In genomic region chr13:113969311-113969972, GRCh38 we compare ENCODE assay signal across 25 cellular contexts. TPM values are rescaled to one million over a fixed set of nuclear protein-coding genes. Genes with fewer than 3 reads are reported as not detected.
DNase-seq lines count a peak whose midpoint lies in the region; ATAC-seq and TF ChIP-seq lines count a peak whose summit lies in the region.
"Had no signal": no experiment of that assay in that cellular context is flagged by ENCODE, and none has a peak within 500 bp of the region (broad histone marks: within the 10 kb centered on the region; RNA-seq: fewer than 3 reads in every experiment).

No MANE protein-coding gene starts in this region.

- H3K27me3 ChIP-seq in right atrium auricular region, result no peaks in the 10 kb centered on the region
- no peaks in the 10 kb centered on the region for H3K27me3 ChIP-seq in aorta (ENCODE audit: control insufficient read depth in 1 of 2, insufficient read depth in 2 of 2, low read length in 1 of 2)
- H3K27me3 ChIP-seq: ovary, SJCRH30 had no signal

- no peak for TF ChIP-seq CTCF in right atrium auricular region (IDR thresholded peaks at IDR 0.05)

- TF ChIP-seq POLR2A in erythroblast (IDR thresholded peaks at IDR 0.05; ENCODE audit: low read length), result no peak

- peak; percentile 38 for DNase-seq in Right ventricle myocardium superior
- no peak for DNase-seq in right atrium auricular region (ENCODE audit: low spot score)
- DNase-seq in left ventricle myocardium superior, result peak; percentile 30
- peak; percentile 79 for DNase-seq in posterior vena cava (ENCODE audit: low spot score)
- DNase-seq in aorta, result peak; percentile 33 to 70
- DNase-seq in NOMO-1 treated with DMSO at 0.1 percent for 48 hours (lab: John Stamatoyannopoulos, UW; ENCODE audit: unreplicated experiment), result no peak
- no peak for DNase-seq in erythroblast (lab: John Stamatoyannopoulos, UW)
- no peak for DNase-seq in mesenteric fat pad (ENCODE audit: low spot score)
- DNase-seq: activated CD4-positive, alpha-beta T cell treated with anti-CD3 and anti-CD28 coated beads for 36 hours; activated CD8-positive, alpha-beta memory T cell treated with anti-CD3 and anti-CD28 coated beads for 24 hours; activated T-cell treated with anti-CD3 and anti-CD28 coated beads, Interleukin-2, amount 50 U/mL, for 24 hours; amniotic stem cell; Caco-2; central memory CD4-positive, alpha-beta T cell; DND-41; Karpas-422; NCI-H1048; NCI-H187 treated with DMSO at 0.1 percent for 48 hours; NCI-H226; OCI-M1; SJCRH30; stimulated activated CD4-positive, alpha-beta T cell treated with anti-CD3 and anti-CD28 coated beads, Interleukin-2, amount 100 ng/mL, for 24 hours had no signal

- ATAC-seq in Right ventricle myocardium superior (ENCODE audit: poor library complexity) (no peak), left ventricle myocardium superior (no peak), aorta (ENCODE audit: low FRiP score) (no peak)
- ATAC-seq: activated CD4-positive, alpha-beta T cell treated with anti-CD3 and anti-CD28 coated beads for 36 hours; HCT116 had no signal

- no peak overlapping the region for H3K4me3 ChIP-seq in right atrium auricular region
- no peak overlapping the region for H3K4me3 ChIP-seq in aorta (ENCODE audit: low read length in 2 of 2)
- H3K4me3 ChIP-seq: lung, ovary, SJCRH30 had no signal

- H3K27ac ChIP-seq in right atrium auricular region, result no peak overlapping the region
- H3K27ac ChIP-seq in aorta (ENCODE audit: low read depth in 1 of 2, low read length in 2 of 2), result no peak overlapping the region
- H3K27ac ChIP-seq: ovary, SJCRH30 had no signal

- H3K36me3 ChIP-seq in right atrium auricular region (peaks cover under 1% of the 10 kb centered on the region), aorta (ENCODE audit: control insufficient read depth in 1 of 2, insufficient read depth in 2 of 2, low read length in 1 of 2) (no peaks in the 10 kb centered on the region)
- H3K36me3 ChIP-seq: ovary, SJCRH30 had no signal

- 97 to 98% methylated on average over 25 of the region's 25 CpGs for WGBS in aorta, 2 donors

- intact Hi-C loops in Right ventricle myocardium superior (cut with DNase I) (no loop called here), left ventricle myocardium superior (cut with micrococcal nuclease) (no loop called here), posterior vena cava (cut with DNase I) (no loop called here), aorta (cut with DNase I) (no loop called here)

- H3K4me1 ChIP-seq in right atrium auricular region (peaks cover 0 to 18% of the 10 kb centered on the region in 2 donors), aorta (ENCODE audit: control insufficient read depth in 1 of 2, insufficient read depth in 2 of 2, low read length in 2 of 2) (no peaks in the 10 kb centered on the region)
- H3K4me1 ChIP-seq: Caco-2, SJCRH30 had no signal

- H3K9me3 ChIP-seq in right atrium auricular region (no peaks in the 10 kb centered on the region), aorta (ENCODE audit: control insufficient read depth, low read length) (no peaks in the 10 kb centered on the region)
- H3K9me3 ChIP-seq: ovary had no signal

RNA-seq across cellular contexts. Expression of gene C13orf46, which starts 4.4 kb away (rescaled TPM):
- total RNA-seq in Right ventricle myocardium superior (0.32 TPM), right atrium auricular region (1 to 10 TPM in 1 of 2 donors, under 1 TPM in 1; 0.59 to 2.7 TPM), left ventricle myocardium superior (0.37 TPM), posterior vena cava (1 to 10 TPM; 1.2 to 1.9 TPM), aorta (1 to 10 TPM; 2.1 to 3.5 TPM), mesenteric fat pad (2.5 TPM)
- polyA plus RNA-seq in aorta, result under 1 TPM; 0.13 to 0.43 TPM
- total RNA-seq: Caco-2 had no signal

Comparison
In these comparisons a context has a peak if more than half of its experiments do, and no peak if none do; other contexts are left out.
1. DNase-seq: peak in Right ventricle myocardium superior (single experiment), left ventricle myocardium superior (single experiment), posterior vena cava (single experiment) and aorta (2 of 2); none in right atrium auricular region (single experiment), NOMO-1 treated with DMSO at 0.1 percent for 48 hours (single experiment), erythroblast (0 of 2) and mesenteric fat pad (single experiment).